ENCODE assay signal across 19 cellular contexts in genomic region chr18:79697976-79698375, GRCh38.
"Had no signal": no experiment of that assay in that cellular context is flagged by ENCODE, and none has a peak within 500 bp of the region (broad histone marks: within the 10 kb centered on the region; RNA-seq: fewer than 3 reads in every experiment).

No MANE protein-coding gene starts in this region.

- H3K4me1 Mint-ChIP-seq: activated naive CD8-positive, alpha-beta T cell treated with anti-CD3 and anti-CD28 coated beads, Interleukin-2, amount 10 ng/mL, durations not matched to agents 7 days and 5 days had no signal

- H3K27me3 ChIP-seq: foreskin keratinocyte, neutrophil, SJCRH30, spleen, suprapubic skin, upper lobe of left lung had no signal

- H3K9me3 Mint-ChIP-seq: activated naive CD8-positive, alpha-beta T cell treated with anti-CD3 and anti-CD28 coated beads, Interleukin-2, amount 10 ng/mL, durations not matched to agents 7 days and 5 days; naive thymus-derived CD8-positive, alpha-beta T cell; stimulated activated naive CD8-positive, alpha-beta T cell treated with anti-CD3 and anti-CD28 coated beads, Interleukin-15, amount 100 ng/mL, for 72 hours; T-cell; WTC11 had no signal

- ATAC-seq: foreskin keratinocyte; left lobe of liver; naive thymus-derived CD8-positive, alpha-beta T cell; stimulated activated naive CD8-positive, alpha-beta T cell treated with anti-CD3 and anti-CD28 coated beads, Interleukin-15, amount 100 ng/mL, for 72 hours; T-cell; WTC11 had no signal

- H3K27ac Mint-ChIP-seq: activated naive CD8-positive, alpha-beta T cell treated with anti-CD3 and anti-CD28 coated beads, Interleukin-2, amount 10 ng/mL, durations not matched to agents 7 days and 5 days; T-cell; WTC11 had no signal

- DNase-seq: activated naive CD4-positive, alpha-beta T cell treated with Interleukin-2 at 50 U/mL for 16 hours; activated naive CD8-positive, alpha-beta T cell treated with anti-CD3 and anti-CD28 coated beads, Interleukin-2, amount 10 ng/mL, durations not matched to agents 7 days and 5 days; activated T-cell treated with anti-CD3 and anti-CD28 coated beads, Interleukin-2, amount 50 U/mL, for 48 hours; amygdala; effector CD4-positive, alpha-beta T cell; foreskin keratinocyte; naive thymus-derived CD8-positive, alpha-beta T cell; SJCRH30; stimulated activated CD4-positive, alpha-beta T cell treated with anti-CD3 and anti-CD28 coated beads, Interleukin-4, amount 100 ng/mL, for 24 hours; stimulated activated naive CD8-positive, alpha-beta T cell treated with anti-CD3 and anti-CD28 coated beads, Interleukin-15, amount 100 ng/mL, for 72 hours; T-cell; T-helper 9 cell had no signal

- H3K27me3 Mint-ChIP-seq: activated naive CD8-positive, alpha-beta T cell treated with anti-CD3 and anti-CD28 coated beads, Interleukin-2, amount 10 ng/mL, durations not matched to agents 7 days and 5 days; naive thymus-derived CD8-positive, alpha-beta T cell; stimulated activated naive CD8-positive, alpha-beta T cell treated with anti-CD3 and anti-CD28 coated beads, Interleukin-15, amount 100 ng/mL, for 72 hours; T-cell had no signal

- H3K27ac ChIP-seq: foreskin keratinocyte, neutrophil, SJCRH30, spleen, suprapubic skin, upper lobe of left lung had no signal

- H3K4me3 ChIP-seq: lung, SJCRH30, spleen, suprapubic skin, upper lobe of left lung had no signal

- H3K4me1 ChIP-seq: foreskin keratinocyte, SJCRH30, suprapubic skin, upper lobe of left lung had no signal

- H3K4me3 Mint-ChIP-seq: activated naive CD8-positive, alpha-beta T cell treated with anti-CD3 and anti-CD28 coated beads, Interleukin-2, amount 10 ng/mL, durations not matched to agents 7 days and 5 days; naive thymus-derived CD8-positive, alpha-beta T cell; stimulated activated naive CD8-positive, alpha-beta T cell treated with anti-CD3 and anti-CD28 coated beads, Interleukin-15, amount 100 ng/mL, for 72 hours; T-cell; WTC11 had no signal

- H3K36me3 ChIP-seq: SJCRH30 had no signal

- H3K9me3 ChIP-seq: neutrophil, SJCRH30, spleen, suprapubic skin, upper lobe of left lung had no signal
